ENCODE assay signal across 20 cellular contexts in the genomic region with DNA sequence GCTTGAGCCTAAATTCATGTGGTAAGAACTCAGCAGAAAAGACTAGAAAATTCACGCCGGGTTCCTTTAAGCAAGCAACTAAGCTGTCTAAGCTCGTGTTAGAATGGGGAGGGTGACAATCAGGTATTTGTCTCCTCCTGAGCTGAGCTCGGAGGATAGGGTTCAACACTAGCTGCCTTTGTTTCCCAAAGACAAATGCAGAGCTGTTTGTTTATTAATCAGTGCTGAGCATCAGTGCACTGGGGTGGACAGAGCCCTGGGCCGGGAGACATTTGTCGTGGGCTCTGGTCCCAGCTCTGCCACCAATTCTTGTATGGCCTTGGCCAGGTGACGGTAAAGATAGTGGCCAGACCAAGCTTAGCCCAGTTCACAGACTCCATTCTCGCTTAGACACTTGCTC. TPM values are rescaled to one million over a fixed set of nuclear protein-coding genes. Genes with fewer than 3 reads are reported as not detected.
DNase-seq lines count a peak whose midpoint lies in the region; ATAC-seq, FAIRE-seq and TF ChIP-seq lines count a peak whose summit lies in the region.
"Had no signal": no experiment of that assay in that cellular context is flagged by ENCODE, and none has a peak within 500 bp of the region (broad histone marks: within the 10 kb centered on the region; RNA-seq: fewer than 3 reads in every experiment).

No MANE protein-coding gene starts in this region.

- POLR2A ChIA-PET in HepG2 (lab: Yijun Ruan, JAX), result no interaction called here

- intact Hi-C loops in HepG2 (cut with micrococcal nuclease; ENCODE audit: unreplicated experiment), result no loop called here

- H3K27me3 ChIP-seq in layer of hippocampus (ENCODE audit: control insufficient read depth, insufficient read depth, low read length), result no peaks in the 10 kb centered on the region
- H3K27me3 ChIP-seq in HepG2 (ENCODE audit: control insufficient read depth in 1 of 2, insufficient read depth in 2 of 2, low read length in 2 of 2), result no peaks in the 10 kb centered on the region
- H3K27me3 ChIP-seq: breast epithelium, thyroid gland had no signal

- TF ChIP-seq POLR2A in HepG2 (IDR thresholded peaks at IDR 0.05; ENCODE audit: insufficient read depth in 1 of 2, low read depth in 2 of 2, low read length in 2 of 2), result no peak

- CTCF ChIA-PET in HepG2 (lab: Yijun Ruan, JAX; ENCODE audit: low intra/inter-chr PET ratio, low total read pairs), result no interaction called here

- H3K27ac ChIP-seq in layer of hippocampus (ENCODE audit: low read depth, low read length) (peak overlapping the region; percentile 99), HepG2 (ENCODE audit: extremely low read length, insufficient read depth, low read length) (no peak overlapping the region)
- H3K27ac ChIP-seq: breast epithelium, skin epidermis, thyroid gland had no signal

- H3K79me2 ChIP-seq in HepG2 (ENCODE audit: insufficient read depth, low read length), result no peaks in the 10 kb centered on the region

- no TSS peak for BruUV-seq in HepG2 (replicated peaks; lab: Mats Ljungman, UMichigan)

- H3K36me3 Mint-ChIP-seq in activated T-cell treated with anti-CD3 and anti-CD28 coated beads, Interleukin-2, amount 50 U/mL, for 24 hours (ENCODE audit: low read depth), result peaks cover 87% of the 10 kb centered on the region
- peaks cover 89% of the 10 kb centered on the region for H3K36me3 Mint-ChIP-seq in activated T-helper 17 cell treated with anti-CD3 and anti-CD28 coated beads, Interleukin-2, amount 50 U/mL, for 72 hours (ENCODE audit: low read depth)
- H3K36me3 Mint-ChIP-seq in stimulated activated naive B cell treated with anti-CD40 and anti-IgM and Interleukin-4, amounts not matched to agents 10 μg/mL and 1 μg/mL and 100 μg/mL, for 72 hours, result peaks cover 48 to 59% of the 10 kb centered on the region in 2 donors

- no peaks in the 10 kb centered on the region for H3K27me3 Mint-ChIP-seq in activated T-cell treated with anti-CD3 and anti-CD28 coated beads, Interleukin-2, amount 50 U/mL, for 24 hours
- H3K27me3 Mint-ChIP-seq in activated T-helper 17 cell treated with anti-CD3 and anti-CD28 coated beads, Interleukin-2, amount 50 U/mL, for 72 hours, result no peaks in the 10 kb centered on the region
- H3K27me3 Mint-ChIP-seq in stimulated activated naive B cell treated with anti-CD40 and anti-IgM and Interleukin-4, amounts not matched to agents 10 μg/mL and 1 μg/mL and 100 μg/mL, for 72 hours, result no peaks in the 10 kb centered on the region
- H3K27me3 Mint-ChIP-seq: activated B cell treated with CpG ODN at 0.5 μM for 24 hours; activated naive CD8-positive, alpha-beta T cell treated with anti-CD3 and anti-CD28 coated beads, Interleukin-2, amount 10 ng/mL, durations not matched to agents 7 days and 5 days; progenitor cell of endocrine pancreas had no signal

- TF ChIP-seq CTCF in HepG2 (CRISPR knock-in tag; IDR thresholded peaks at IDR 0.05), result no peak

- H3K4me3 Mint-ChIP-seq in activated T-cell treated with anti-CD3 and anti-CD28 coated beads, Interleukin-2, amount 50 U/mL, for 24 hours, result no peak overlapping the region
- no peak overlapping the region for H3K4me3 Mint-ChIP-seq in activated T-helper 17 cell treated with anti-CD3 and anti-CD28 coated beads, Interleukin-2, amount 50 U/mL, for 72 hours
- no peak overlapping the region for H3K4me3 Mint-ChIP-seq in stimulated activated naive B cell treated with anti-CD40 and anti-IgM and Interleukin-4, amounts not matched to agents 10 μg/mL and 1 μg/mL and 100 μg/mL, for 72 hours
- H3K4me3 Mint-ChIP-seq: activated B cell treated with CpG ODN at 0.5 μM for 24 hours; activated naive CD8-positive, alpha-beta T cell treated with anti-CD3 and anti-CD28 coated beads, Interleukin-2, amount 10 ng/mL, durations not matched to agents 7 days and 5 days; T-helper 1 cell treated with Interleukin-12 subunit alpha and Interleukin-12 subunit beta and Interleukin-4 antibody, amounts not matched to agents 30 μg/mL and 1 μg/mL, for 36 hours had no signal

- no peak overlapping the region for H2AFZ ChIP-seq in HepG2 (ENCODE audit: low read length)

- H3K9me3 ChIP-seq in HepG2 (ENCODE audit: low read length), result no peaks in the 10 kb centered on the region
- H3K9me3 ChIP-seq: breast epithelium, thyroid gland had no signal

- FAIRE-seq in HepG2 (lab: Jason Lieb, UNC), result no peak

- in situ Hi-C loops in HepG2 (cut with HindIII; ENCODE audit: extremely low pct_ligation_motif_present, low pct_unique_long_range_greater_than_20kb), result no loop called here

- no peak for DNase-seq in activated T-cell treated with anti-CD3 and anti-CD28 coated beads, Interleukin-2, amount 50 U/mL, for 24 hours
- no peak for DNase-seq in activated T-cell treated with anti-CD3 and anti-CD28 coated beads, Interleukin-2, amount 50 U/mL, for 1 hour
- no peak for DNase-seq in stimulated activated naive B cell treated with anti-CD40 and anti-IgM and Interleukin-4, amounts not matched to agents 10 μg/mL and 1 μg/mL and 100 μg/mL, for 72 hours
- no peak for DNase-seq in HepG2 (ENCODE audit: low spot score)
- DNase-seq in stimulated activated CD4-positive, alpha-beta T cell treated with anti-CD3 and anti-CD28 coated beads, Interleukin-4, amount 100 ng/mL, for 1 hour, result no peak
- DNase-seq: activated B cell treated with CpG ODN at 0.5 μM for 24 hours; activated naive CD8-positive, alpha-beta T cell treated with anti-CD3 and anti-CD28 coated beads, Interleukin-2, amount 10 ng/mL, durations not matched to agents 7 days and 5 days; NCI-H1105; NCI-H748 treated with DMSO at 0.1 percent for 48 hours; OCI-M1; SHP77 treated with DMSO at 0.1 percent for 48 hours had no signal

- TF ChIP-seq EP300 in HepG2 (IDR thresholded peaks at IDR 0.05; ENCODE audit: low read depth in 2 of 2, low read length in 2 of 2), result no peak
- no peak for TF ChIP-seq EP300 in HepG2 (CRISPR knock-in tag; IDR thresholded peaks at IDR 0.05; ENCODE audit: borderline replicate concordance)

- H3K4me3 ChIP-seq in HepG2 (replicated peaks in 1 of 3; ENCODE audit: insufficient read depth in 1 of 3, low read depth in 2 of 3, low read length in 3 of 3), result no peak overlapping the region
- H3K4me3 ChIP-seq: breast epithelium, skin epidermis, thyroid gland had no signal

- H3K9me3 Mint-ChIP-seq in activated T-cell treated with anti-CD3 and anti-CD28 coated beads, Interleukin-2, amount 50 U/mL, for 24 hours, result no peaks in the 10 kb centered on the region
- no peaks in the 10 kb centered on the region for H3K9me3 Mint-ChIP-seq in activated T-helper 17 cell treated with anti-CD3 and anti-CD28 coated beads, Interleukin-2, amount 50 U/mL, for 72 hours
- H3K9me3 Mint-ChIP-seq in stimulated activated naive B cell treated with anti-CD40 and anti-IgM and Interleukin-4, amounts not matched to agents 10 μg/mL and 1 μg/mL and 100 μg/mL, for 72 hours, result no peaks in the 10 kb centered on the region
- H3K9me3 Mint-ChIP-seq: activated B cell treated with CpG ODN at 0.5 μM for 24 hours; activated naive CD8-positive, alpha-beta T cell treated with anti-CD3 and anti-CD28 coated beads, Interleukin-2, amount 10 ng/mL, durations not matched to agents 7 days and 5 days; T-helper 1 cell treated with Interleukin-12 subunit alpha and Interleukin-12 subunit beta and Interleukin-4 antibody, amounts not matched to agents 30 μg/mL and 1 μg/mL, for 36 hours had no signal

- TF ChIP-seq RAD21 in HepG2 (CRISPR knock-in tag; IDR thresholded peaks at IDR 0.05), result no peak

- H3K36me3 ChIP-seq in HepG2 (replicated peaks in 1 of 2; ENCODE audit: control insufficient read depth in 1 of 2, insufficient read depth in 2 of 2, low read length in 2 of 2), result no peaks in the 10 kb centered on the region
- H3K36me3 ChIP-seq: breast epithelium, thyroid gland had no signal

- no peaks in the 10 kb centered on the region for H4K20me1 ChIP-seq in HepG2 (ENCODE audit: insufficient read depth, low read length)

- H3K4me2 ChIP-seq in HepG2 (ENCODE audit: low read depth, low read length), result no peak overlapping the region

- peak overlapping the region; percentile 93 for H3K27ac Mint-ChIP-seq in activated T-cell treated with anti-CD3 and anti-CD28 coated beads, Interleukin-2, amount 50 U/mL, for 24 hours
- peak overlapping the region; percentile 69 for H3K27ac Mint-ChIP-seq in activated T-helper 17 cell treated with anti-CD3 and anti-CD28 coated beads, Interleukin-2, amount 50 U/mL, for 72 hours
- H3K27ac Mint-ChIP-seq in stimulated activated naive B cell treated with anti-CD40 and anti-IgM and Interleukin-4, amounts not matched to agents 10 μg/mL and 1 μg/mL and 100 μg/mL, for 72 hours, result peak overlapping the region; percentile 82
- H3K27ac Mint-ChIP-seq: progenitor cell of endocrine pancreas; T-helper 1 cell treated with Interleukin-12 subunit alpha and Interleukin-12 subunit beta and Interleukin-4 antibody, amounts not matched to agents 30 μg/mL and 1 μg/mL, for 36 hours had no signal

- WGBS in HepG2 (ENCODE audit: low lambda C conversion rate), result 85% methylated on average over 8 of the region's 8 CpGs

- peaks cover 6% of the 10 kb centered on the region; the same call in 1 of the 2 replicates for H3K4me1 ChIP-seq in HepG2 (ENCODE audit: insufficient read depth, low read length)
- H3K4me1 ChIP-seq: breast epithelium, thyroid gland had no signal

- peaks cover 43% of the 10 kb centered on the region for H3K4me1 Mint-ChIP-seq in activated T-cell treated with anti-CD3 and anti-CD28 coated beads, Interleukin-2, amount 50 U/mL, for 24 hours (ENCODE audit: low read depth)
- peaks cover 22% of the 10 kb centered on the region for H3K4me1 Mint-ChIP-seq in activated T-helper 17 cell treated with anti-CD3 and anti-CD28 coated beads, Interleukin-2, amount 50 U/mL, for 72 hours
- peaks cover 33 to 56% of the 10 kb centered on the region in 2 donors for H3K4me1 Mint-ChIP-seq in stimulated activated naive B cell treated with anti-CD40 and anti-IgM and Interleukin-4, amounts not matched to agents 10 μg/mL and 1 μg/mL and 100 μg/mL, for 72 hours

- H3K9ac ChIP-seq in HepG2 (ENCODE audit: insufficient read depth, low read depth, low read length), result no peak overlapping the region

- ATAC-seq in activated T-helper 17 cell treated with anti-CD3 and anti-CD28 coated beads, Interleukin-2, amount 50 U/mL, for 72 hours (replicated peaks), result no peak
- no peak for ATAC-seq in stimulated activated naive B cell treated with anti-CD40 and anti-IgM and Interleukin-4, amounts not matched to agents 10 μg/mL and 1 μg/mL and 100 μg/mL, for 72 hours (replicated peaks)
- ATAC-seq in HG03139 (IDR thresholded peaks at IDR 0.05; ENCODE audit: unreplicated experiment) (no peak), HepG2 (no peak)

RNA-seq across cellular contexts. Expression of gene DEGS2, which starts 43.7 kb away (rescaled TPM):
- total RNA-seq in activated T-helper 17 cell treated with anti-CD3 and anti-CD28 coated beads, Interleukin-2, amount 50 U/mL, for 72 hours, result 1 to 10 TPM in 1 of 2 donors, under 1 TPM in 1; 0.30 to 8.3 TPM
- total RNA-seq in HepG2 (2016; rRNA removed; fragmentation: Illumina TruSeq; extraction: Trizol), result 0.09 TPM in 1 of 2 replicates, not detected in the other
- 0.18 and 0.30 TPM in 2 replicates for total RNA-seq in HepG2 (2016; cell fraction: cytosol; rRNA removed; fragmentation: Illumina TruSeq; extraction: Trizol; ENCODE audit: low read depth)
- 0.04 TPM in 2 replicates for total RNA-seq in HepG2 (2016; cell fraction: insoluble cytoplasmic fraction; rRNA removed; fragmentation: Illumina TruSeq; extraction: Trizol)
- 0.07 and 0.19 TPM in 2 replicates for total RNA-seq in HepG2 (2016; cell fraction: membrane; rRNA removed; fragmentation: Illumina TruSeq; extraction: Trizol)
- total RNA-seq in HepG2 (2016; cell fraction: nucleus; rRNA removed; fragmentation: Illumina TruSeq; extraction: Trizol), result 0.12 and 0.28 TPM in 2 replicates
- polyA plus RNA-seq in HepG2 (2011; rRNA removed), result 0.09 and 0.14 TPM in 2 replicates
- 0.15 and 0.30 TPM in 2 replicates for polyA plus RNA-seq in HepG2 (2011; cell fraction: cytosol; rRNA removed)
- polyA plus RNA-seq in HepG2 (2011; cell fraction: nucleus; rRNA removed), result 1.6 and 2.0 TPM in 2 replicates
- 0.25 and 0.91 TPM in 2 replicates for polyA plus RNA-seq in HepG2 (2012)
- polyA plus RNA-seq in HepG2 (2016; cell fraction: cytosol; fragmentation: Illumina TruSeq; extraction: Trizol; ENCODE audit: low read depth), result not detected in 2 replicates
- 0.07 TPM in 1 of 2 replicates, not detected in the other for polyA plus RNA-seq in HepG2 (2016; cell fraction: insoluble cytoplasmic fraction; fragmentation: Illumina TruSeq; extraction: Trizol; ENCODE audit: low read depth)
- not detected in 2 replicates for polyA plus RNA-seq in HepG2 (2016; cell fraction: membrane; fragmentation: Illumina TruSeq; extraction: Trizol; ENCODE audit: low read depth)
- polyA plus RNA-seq in HepG2 (2016; cell fraction: nucleus; fragmentation: Illumina TruSeq; extraction: Trizol; ENCODE audit: insufficient read depth, low read depth), result 0.22 TPM in 1 of 2 replicates, not detected in the other
- polyA minus RNA-seq in HepG2 (2011; rRNA and poly(A)+ RNA removed; ENCODE audit: low replicate concordance), result 0.30 and 1.6 TPM in 2 replicates
- polyA minus RNA-seq in HepG2 (2011; cell fraction: cytosol; rRNA and poly(A)+ RNA removed), result 0.26 and 0.30 TPM in 2 replicates
- 0.37 and 0.90 TPM in 2 replicates for polyA minus RNA-seq in HepG2 (2011; cell fraction: nucleus; rRNA and poly(A)+ RNA removed)
- total RNA-seq: LHCN-M2 had no signal

RNA-seq across cellular contexts. Expression of gene EVL, which starts 50.5 kb away (rescaled TPM):
- 100 to 1,000 TPM; 493 to 560 TPM for total RNA-seq in activated T-helper 17 cell treated with anti-CD3 and anti-CD28 coated beads, Interleukin-2, amount 50 U/mL, for 72 hours
- total RNA-seq in HepG2 (2016; rRNA removed; fragmentation: Illumina TruSeq; extraction: Trizol), result 10.5 and 15.1 TPM in 2 replicates
- total RNA-seq in HepG2 (2016; cell fraction: cytosol; rRNA removed; fragmentation: Illumina TruSeq; extraction: Trizol; ENCODE audit: low read depth), result 23.1 and 32.6 TPM in 2 replicates
- total RNA-seq in HepG2 (2016; cell fraction: insoluble cytoplasmic fraction; rRNA removed; fragmentation: Illumina TruSeq; extraction: Trizol), result 10.2 and 17.0 TPM in 2 replicates
- total RNA-seq in HepG2 (2016; cell fraction: membrane; rRNA removed; fragmentation: Illumina TruSeq; extraction: Trizol), result 35.4 and 40.2 TPM in 2 replicates
- total RNA-seq in HepG2 (2016; cell fraction: nucleus; rRNA removed; fragmentation: Illumina TruSeq; extraction: Trizol), result 23.3 and 27.6 TPM in 2 replicates
- 28.7 and 31.2 TPM in 2 replicates for polyA plus RNA-seq in HepG2 (2011; rRNA removed)
- polyA plus RNA-seq in HepG2 (2011; cell fraction: cytosol; rRNA removed), result 12.0 and 12.7 TPM in 2 replicates
- polyA plus RNA-seq in HepG2 (2011; cell fraction: nucleus; rRNA removed), result 124 and 138 TPM in 2 replicates
- 29.8 and 33.6 TPM in 2 replicates for polyA plus RNA-seq in HepG2 (2012)
- polyA plus RNA-seq in HepG2 (2016; cell fraction: cytosol; fragmentation: Illumina TruSeq; extraction: Trizol; ENCODE audit: low read depth), result 101 and 109 TPM in 2 replicates
- polyA plus RNA-seq in HepG2 (2016; cell fraction: insoluble cytoplasmic fraction; fragmentation: Illumina TruSeq; extraction: Trizol; ENCODE audit: low read depth), result 23.4 and 35.8 TPM in 2 replicates
- polyA plus RNA-seq in HepG2 (2016; cell fraction: membrane; fragmentation: Illumina TruSeq; extraction: Trizol; ENCODE audit: low read depth), result 114 and 115 TPM in 2 replicates
- 87.0 and 99.6 TPM in 2 replicates for polyA plus RNA-seq in HepG2 (2016; cell fraction: nucleus; fragmentation: Illumina TruSeq; extraction: Trizol; ENCODE audit: insufficient read depth, low read depth)
- 11.3 and 23.0 TPM in 2 replicates for polyA minus RNA-seq in HepG2 (2011; rRNA and poly(A)+ RNA removed; ENCODE audit: low replicate concordance)
- 13.0 and 14.0 TPM in 2 replicates for polyA minus RNA-seq in HepG2 (2011; cell fraction: cytosol; rRNA and poly(A)+ RNA removed)
- polyA minus RNA-seq in HepG2 (2011; cell fraction: nucleus; rRNA and poly(A)+ RNA removed), result 31.1 and 31.2 TPM in 2 replicates

Comparison
In these comparisons a context has a peak if more than half of its experiments do, and no peak if none do; other contexts are left out.
1. RNA of gene EVL, which starts 50.5 kb away (total RNA-seq): 493 to 560 TPM in activated T-helper 17 cell treated with anti-CD3 and anti-CD28 coated beads, Interleukin-2, amount 50 U/mL, for 72 hours; 10.2 to 40.2 TPM in HepG2; every median in the first group is over 10 times any median in the second.
2. Peak in every context shown above with its lines, with median percentiles within 50 percentile points of each other: H3K27ac Mint-ChIP-seq.